ENCODE assay signal across 10 cellular contexts in the genomic region with DNA sequence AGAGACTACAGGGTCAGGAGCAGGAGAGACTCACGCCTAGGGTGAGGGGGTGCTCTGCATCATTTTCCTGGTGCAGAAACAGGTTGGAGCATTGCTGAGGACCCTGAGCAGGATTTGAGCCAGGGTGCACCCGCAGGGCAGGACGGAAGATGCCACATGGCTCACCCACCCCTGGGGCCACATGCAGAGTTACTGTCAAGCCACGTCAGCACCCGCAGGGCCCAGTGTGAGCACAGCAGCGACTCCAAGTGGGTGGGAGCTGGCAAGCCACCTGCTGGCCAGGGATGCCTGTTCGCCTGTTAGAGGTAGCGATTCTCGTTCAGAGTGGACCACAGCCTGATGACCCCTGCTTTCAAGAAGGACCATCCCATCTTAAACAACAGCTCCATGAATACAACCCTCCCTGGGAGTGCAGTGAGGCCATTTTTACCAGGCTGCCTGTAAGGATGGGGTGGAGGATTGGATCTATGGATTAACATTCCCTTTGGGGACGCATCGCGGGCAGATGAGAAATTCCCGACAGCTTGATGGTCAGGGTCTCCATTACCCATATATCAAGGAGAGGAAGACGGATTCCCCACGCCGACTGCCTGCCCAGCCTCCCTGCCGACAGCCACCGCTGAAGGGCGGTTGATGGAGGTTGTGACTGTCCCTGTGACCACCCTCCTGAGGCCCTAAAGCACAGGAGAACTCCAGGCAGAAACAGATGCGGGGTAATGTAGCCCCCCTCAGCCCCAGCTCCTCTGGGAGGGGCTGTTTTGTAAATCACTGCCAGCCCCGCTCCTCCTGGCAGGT.
DNase-seq lines count a peak whose midpoint lies in the region; ATAC-seq, FAIRE-seq and TF ChIP-seq lines count a peak whose summit lies in the region.
"Had no signal": no experiment of that assay in that cellular context is flagged by ENCODE, and none has a peak within 500 bp of the region (broad histone marks: within the 10 kb centered on the region; RNA-seq: fewer than 3 reads in every experiment).

No MANE protein-coding gene starts in this region.

- no peak overlapping the region for H3K23ac ChIP-seq in trophoblast cell (ENCODE audit: low read length)

- H3K4me3 ChIP-seq in trophoblast cell (ENCODE audit: low read depth, low read length): no peak overlapping the region

- no peak overlapping the region for H4K12ac ChIP-seq in trophoblast cell (ENCODE audit: low read depth, low read length)

- H3K27ac ChIP-seq in trophoblast cell (ENCODE audit: low read depth, low read length): no peak overlapping the region
- no peak overlapping the region for H3K27ac ChIP-seq in RWPE1

- no peak for ATAC-seq in activated CD4-positive, CD25-positive, alpha-beta regulatory T cell treated with anti-CD3 and anti-CD28 coated beads, Interleukin-2, amount 50 U/mL, for 24 hours

- no peak overlapping the region for H4K8ac ChIP-seq in trophoblast cell (ENCODE audit: low read depth, low read length)

- H3K18ac ChIP-seq in trophoblast cell (ENCODE audit: low read length): no peak overlapping the region

- no peaks in the 10 kb centered on the region for H3K79me2 ChIP-seq in trophoblast cell (ENCODE audit: control insufficient read depth, insufficient read depth, low read length, poor library complexity)

- WGBS in trophoblast cell (ENCODE audit: extremely low coverage, insufficient coverage, insufficient read length): no CpG with 5 or more reads among the region's 21 CpGs

- no peak overlapping the region for H2BK120ac ChIP-seq in trophoblast cell (ENCODE audit: insufficient read depth, low read length, poor library complexity)

- no peak overlapping the region for H2BK12ac ChIP-seq in trophoblast cell (ENCODE audit: low read length)

- H2AK5ac ChIP-seq in trophoblast cell (ENCODE audit: low read length): no peak overlapping the region

- no peak overlapping the region for H3K4me2 ChIP-seq in trophoblast cell (ENCODE audit: low read length)

- H3K36me3 ChIP-seq in trophoblast cell (ENCODE audit: control insufficient read depth in 1 of 2, insufficient read depth in 2 of 2, low read length in 2 of 2): no peaks in the 10 kb centered on the region

- DNase-seq in activated CD4-positive, CD25-positive, alpha-beta regulatory T cell treated with anti-CD3 and anti-CD28 coated beads, Interleukin-2, amount 50 U/mL, for 72 hours: peak; percentile 11
- DNase-seq in Kasumi-1 (lab: John Stamatoyannopoulos, UW) (peak; percentile 57 to 71), trophoblast cell (peak; percentile 95 to 96), NCI-H1092 (lab: John Stamatoyannopoulos, UW) (no peak), RWPE1 (ENCODE audit: low spot score) (no peak), frontal cortex (ENCODE audit: low spot score in 2 of 2) (no peak)
- peak; percentile 9 for DNase-seq in activated CD8-positive, alpha-beta memory T cell treated with anti-CD3 and anti-CD28 coated beads, Interleukin-2, amount 50 U/mL, for 4 hours
- DNase-seq: NCI-H2171 treated with DMSO at 0.1 percent for 48 hours had no signal

- no peak for TF ChIP-seq CTCF in RWPE1 (conservative IDR thresholded peaks at IDR 0.05; ENCODE audit: low read depth)

- H3K9me3 ChIP-seq in trophoblast cell (ENCODE audit: insufficient read depth, low read depth, low read length): no peaks in the 10 kb centered on the region

- H3K9ac ChIP-seq in trophoblast cell (ENCODE audit: low read length): no peak overlapping the region

- no peak for FAIRE-seq in frontal cortex (lab: Jason Lieb, UNC)
- FAIRE-seq: G401.6 had no signal

- H3K79me1 ChIP-seq in trophoblast cell (ENCODE audit: low read length): no peaks in the 10 kb centered on the region

- no peaks in the 10 kb centered on the region for H3K27me3 ChIP-seq in trophoblast cell (ENCODE audit: insufficient read depth, low read length)

- no peak overlapping the region for H3K4ac ChIP-seq in trophoblast cell (ENCODE audit: low read depth, low read length)

- no peak overlapping the region for H2BK5ac ChIP-seq in trophoblast cell (ENCODE audit: low read depth, low read length, poor library complexity)

- H4K91ac ChIP-seq in trophoblast cell (ENCODE audit: low read depth, low read length): no peak overlapping the region

- POLR2A ChIA-PET in RWPE1 (lab: Yijun Ruan, JAX; ENCODE audit: low non-redundant PET): no interaction called here

- CTCF ChIA-PET in RWPE1 (lab: Yijun Ruan, JAX): no interaction called here

- H2AFZ ChIP-seq in trophoblast cell (ENCODE audit: insufficient read depth, low read length, poor library complexity): no peak overlapping the region

- H3K4me1 ChIP-seq in trophoblast cell (ENCODE audit: control insufficient read depth in 1 of 2, insufficient read depth in 2 of 2, low read length in 2 of 2): peaks cover 0 to 4% of the 10 kb centered on the region in 2 experiments

- no peak overlapping the region for H3K14ac ChIP-seq in trophoblast cell (ENCODE audit: low read length)

Comparison
In these comparisons a context has a peak if more than half of its experiments do, and no peak if none do; other contexts are left out.
1. DNase-seq: peak in activated CD4-positive, CD25-positive, alpha-beta regulatory T cell treated with anti-CD3 and anti-CD28 coated beads, Interleukin-2, amount 50 U/mL, for 72 hours (single experiment), Kasumi-1 (2 of 2), activated CD8-positive, alpha-beta memory T cell treated with anti-CD3 and anti-CD28 coated beads, Interleukin-2, amount 50 U/mL, for 4 hours (single experiment) and trophoblast cell (2 of 2); none in NCI-H1092 (single experiment), RWPE1 (single experiment) and frontal cortex (0 of 2).